1 cellular context compared by ENCODE assay signal in genomic region chr2:202765435-202765834, GRCh38.
TF ChIP-seq lines count a peak whose summit lies in the region.

No MANE protein-coding gene starts in this region.

TF ChIP-seq in SK-N-SH, 30 proteins besides CTCF, POLR2A, EP300 and RAD21 (continued from another document):
- TF ChIP-seq GABPA (IDR thresholded peaks at IDR 0.05; ENCODE audit: low read depth) (no peak), EZH2phosphoT487 (IDR thresholded peaks at IDR 0.05; ENCODE audit: borderline replicate concordance, low read depth) (no peak), TCF12 (IDR thresholded peaks at IDR 0.05) (no peak), USF2 (IDR thresholded peaks at IDR 0.05; ENCODE audit: borderline replicate concordance, low read depth, low read length) (no peak), CHD2 (IDR thresholded peaks at IDR 0.05; ENCODE audit: low read length, partially characterized antibody) (no peak), NFIC (IDR thresholded peaks at IDR 0.05; ENCODE audit: borderline replicate concordance) (no peak)
- TF ChIP-seq, protein P1, sequence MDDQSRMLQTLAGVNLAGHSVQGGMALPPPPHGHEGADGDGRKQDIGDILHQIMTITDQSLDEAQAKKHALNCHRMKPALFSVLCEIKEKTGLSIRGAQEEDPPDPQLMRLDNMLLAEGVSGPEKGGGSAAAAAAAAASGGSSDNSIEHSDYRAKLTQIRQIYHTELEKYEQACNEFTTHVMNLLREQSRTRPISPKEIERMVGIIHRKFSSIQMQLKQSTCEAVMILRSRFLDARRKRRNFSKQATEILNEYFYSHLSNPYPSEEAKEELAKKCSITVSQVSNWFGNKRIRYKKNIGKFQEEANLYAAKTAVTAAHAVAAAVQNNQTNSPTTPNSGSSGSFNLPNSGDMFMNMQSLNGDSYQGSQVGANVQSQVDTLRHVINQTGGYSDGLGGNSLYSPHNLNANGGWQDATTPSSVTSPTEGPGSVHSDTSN (IDR thresholded peaks at IDR 0.05) = no peak
- TF ChIP-seq, protein P2, sequence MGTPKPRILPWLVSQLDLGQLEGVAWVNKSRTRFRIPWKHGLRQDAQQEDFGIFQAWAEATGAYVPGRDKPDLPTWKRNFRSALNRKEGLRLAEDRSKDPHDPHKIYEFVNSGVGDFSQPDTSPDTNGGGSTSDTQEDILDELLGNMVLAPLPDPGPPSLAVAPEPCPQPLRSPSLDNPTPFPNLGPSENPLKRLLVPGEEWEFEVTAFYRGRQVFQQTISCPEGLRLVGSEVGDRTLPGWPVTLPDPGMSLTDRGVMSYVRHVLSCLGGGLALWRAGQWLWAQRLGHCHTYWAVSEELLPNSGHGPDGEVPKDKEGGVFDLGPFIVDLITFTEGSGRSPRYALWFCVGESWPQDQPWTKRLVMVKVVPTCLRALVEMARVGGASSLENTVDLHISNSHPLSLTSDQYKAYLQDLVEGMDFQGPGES (IDR thresholded peaks at IDR 0.05; ENCODE audit: low read depth, low read length) = no peak
- TF ChIP-seq, protein P3, sequence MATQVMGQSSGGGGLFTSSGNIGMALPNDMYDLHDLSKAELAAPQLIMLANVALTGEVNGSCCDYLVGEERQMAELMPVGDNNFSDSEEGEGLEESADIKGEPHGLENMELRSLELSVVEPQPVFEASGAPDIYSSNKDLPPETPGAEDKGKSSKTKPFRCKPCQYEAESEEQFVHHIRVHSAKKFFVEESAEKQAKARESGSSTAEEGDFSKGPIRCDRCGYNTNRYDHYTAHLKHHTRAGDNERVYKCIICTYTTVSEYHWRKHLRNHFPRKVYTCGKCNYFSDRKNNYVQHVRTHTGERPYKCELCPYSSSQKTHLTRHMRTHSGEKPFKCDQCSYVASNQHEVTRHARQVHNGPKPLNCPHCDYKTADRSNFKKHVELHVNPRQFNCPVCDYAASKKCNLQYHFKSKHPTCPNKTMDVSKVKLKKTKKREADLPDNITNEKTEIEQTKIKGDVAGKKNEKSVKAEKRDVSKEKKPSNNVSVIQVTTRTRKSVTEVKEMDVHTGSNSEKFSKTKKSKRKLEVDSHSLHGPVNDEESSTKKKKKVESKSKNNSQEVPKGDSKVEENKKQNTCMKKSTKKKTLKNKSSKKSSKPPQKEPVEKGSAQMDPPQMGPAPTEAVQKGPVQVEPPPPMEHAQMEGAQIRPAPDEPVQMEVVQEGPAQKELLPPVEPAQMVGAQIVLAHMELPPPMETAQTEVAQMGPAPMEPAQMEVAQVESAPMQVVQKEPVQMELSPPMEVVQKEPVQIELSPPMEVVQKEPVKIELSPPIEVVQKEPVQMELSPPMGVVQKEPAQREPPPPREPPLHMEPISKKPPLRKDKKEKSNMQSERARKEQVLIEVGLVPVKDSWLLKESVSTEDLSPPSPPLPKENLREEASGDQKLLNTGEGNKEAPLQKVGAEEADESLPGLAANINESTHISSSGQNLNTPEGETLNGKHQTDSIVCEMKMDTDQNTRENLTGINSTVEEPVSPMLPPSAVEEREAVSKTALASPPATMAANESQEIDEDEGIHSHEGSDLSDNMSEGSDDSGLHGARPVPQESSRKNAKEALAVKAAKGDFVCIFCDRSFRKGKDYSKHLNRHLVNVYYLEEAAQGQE (IDR thresholded peaks at IDR 0.05; ENCODE audit: low read depth, low read length) = no peak
TF ChIP-seq in SK-N-SH: peak in this region for 0.
